Comparison of ENCODE assay signal across 3 cellular contexts in the genomic region with DNA sequence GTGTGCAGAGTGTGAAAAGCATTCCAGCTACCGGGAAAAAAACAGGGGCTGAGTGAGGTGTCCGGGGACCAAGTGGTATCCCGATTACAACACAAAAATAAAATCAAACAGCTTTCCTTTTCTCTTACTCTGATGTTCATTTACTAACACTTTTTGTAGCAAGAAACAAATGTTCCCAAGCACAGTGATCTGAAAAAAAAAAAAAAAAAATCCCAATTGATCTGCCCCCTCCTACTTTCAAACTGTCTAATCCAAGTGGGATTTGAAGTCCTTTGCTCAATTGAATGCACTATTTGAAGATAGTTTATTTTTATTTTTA.
TF ChIP-seq lines count a peak whose summit lies in the region.

No MANE protein-coding gene starts in this region.

TF ChIP-seq in SK-N-SH, 30 proteins besides CTCF, POLR2A, EP300 and RAD21 (continued from another document):
- TF ChIP-seq EZH2phosphoT487 (IDR thresholded peaks at IDR 0.05; ENCODE audit: borderline replicate concordance, low read depth) = no peak
- TF ChIP-seq, protein P1, sequence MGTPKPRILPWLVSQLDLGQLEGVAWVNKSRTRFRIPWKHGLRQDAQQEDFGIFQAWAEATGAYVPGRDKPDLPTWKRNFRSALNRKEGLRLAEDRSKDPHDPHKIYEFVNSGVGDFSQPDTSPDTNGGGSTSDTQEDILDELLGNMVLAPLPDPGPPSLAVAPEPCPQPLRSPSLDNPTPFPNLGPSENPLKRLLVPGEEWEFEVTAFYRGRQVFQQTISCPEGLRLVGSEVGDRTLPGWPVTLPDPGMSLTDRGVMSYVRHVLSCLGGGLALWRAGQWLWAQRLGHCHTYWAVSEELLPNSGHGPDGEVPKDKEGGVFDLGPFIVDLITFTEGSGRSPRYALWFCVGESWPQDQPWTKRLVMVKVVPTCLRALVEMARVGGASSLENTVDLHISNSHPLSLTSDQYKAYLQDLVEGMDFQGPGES (IDR thresholded peaks at IDR 0.05; ENCODE audit: low read depth, low read length) = no peak
- TF ChIP-seq, protein P2, sequence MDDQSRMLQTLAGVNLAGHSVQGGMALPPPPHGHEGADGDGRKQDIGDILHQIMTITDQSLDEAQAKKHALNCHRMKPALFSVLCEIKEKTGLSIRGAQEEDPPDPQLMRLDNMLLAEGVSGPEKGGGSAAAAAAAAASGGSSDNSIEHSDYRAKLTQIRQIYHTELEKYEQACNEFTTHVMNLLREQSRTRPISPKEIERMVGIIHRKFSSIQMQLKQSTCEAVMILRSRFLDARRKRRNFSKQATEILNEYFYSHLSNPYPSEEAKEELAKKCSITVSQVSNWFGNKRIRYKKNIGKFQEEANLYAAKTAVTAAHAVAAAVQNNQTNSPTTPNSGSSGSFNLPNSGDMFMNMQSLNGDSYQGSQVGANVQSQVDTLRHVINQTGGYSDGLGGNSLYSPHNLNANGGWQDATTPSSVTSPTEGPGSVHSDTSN (IDR thresholded peaks at IDR 0.05) = no peak

TF ChIP-seq in SK-N-SH treated with all-trans-retinoic acid at 6 μM for 48 hours, 23 proteins besides CTCF, POLR2A, EP300 and RAD21:
- TF ChIP-seq, protein P3, sequence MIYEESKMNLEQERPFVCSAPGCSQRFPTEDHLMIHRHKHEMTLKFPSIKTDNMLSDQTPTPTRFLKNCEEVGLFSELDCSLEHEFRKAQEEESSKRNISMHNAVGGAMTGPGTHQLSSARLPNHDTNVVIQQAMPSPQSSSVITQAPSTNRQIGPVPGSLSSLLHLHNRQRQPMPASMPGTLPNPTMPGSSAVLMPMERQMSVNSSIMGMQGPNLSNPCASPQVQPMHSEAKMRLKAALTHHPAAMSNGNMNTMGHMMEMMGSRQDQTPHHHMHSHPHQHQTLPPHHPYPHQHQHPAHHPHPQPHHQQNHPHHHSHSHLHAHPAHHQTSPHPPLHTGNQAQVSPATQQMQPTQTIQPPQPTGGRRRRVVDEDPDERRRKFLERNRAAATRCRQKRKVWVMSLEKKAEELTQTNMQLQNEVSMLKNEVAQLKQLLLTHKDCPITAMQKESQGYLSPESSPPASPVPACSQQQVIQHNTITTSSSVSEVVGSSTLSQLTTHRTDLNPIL (CRISPR knock-in tag; IDR thresholded peaks at IDR 0.05; ENCODE audit: low read depth) = no peak
- TF ChIP-seq PPARA (CRISPR knock-in tag; IDR thresholded peaks at IDR 0.05; ENCODE audit: borderline replicate concordance) = no peak
- TF ChIP-seq CSDC2 (CRISPR knock-in tag; IDR thresholded peaks at IDR 0.05) = no peak
- TF ChIP-seq TCF4 (CRISPR knock-in tag; IDR thresholded peaks at IDR 0.05; ENCODE audit: borderline replicate concordance) = no peak

TF ChIP-seq in HepG2, 621 proteins besides CTCF, POLR2A, EP300 and RAD21 (continued from another document):
- TF ChIP-seq, protein P4, sequence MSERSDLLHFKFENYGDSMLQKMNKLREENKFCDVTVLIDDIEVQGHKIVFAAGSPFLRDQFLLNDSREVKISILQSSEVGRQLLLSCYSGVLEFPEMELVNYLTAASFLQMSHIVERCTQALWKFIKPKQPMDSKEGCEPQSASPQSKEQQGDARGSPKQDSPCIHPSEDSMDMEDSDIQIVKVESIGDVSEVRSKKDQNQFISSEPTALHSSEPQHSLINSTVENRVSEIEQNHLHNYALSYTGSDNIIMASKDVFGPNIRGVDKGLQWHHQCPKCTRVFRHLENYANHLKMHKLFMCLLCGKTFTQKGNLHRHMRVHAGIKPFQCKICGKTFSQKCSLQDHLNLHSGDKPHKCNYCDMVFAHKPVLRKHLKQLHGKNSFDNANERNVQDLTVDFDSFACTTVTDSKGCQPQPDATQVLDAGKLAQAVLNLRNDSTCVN (CRISPR knock-in tag; IDR thresholded peaks at IDR 0.05; ENCODE audit: borderline replicate concordance) = no peak
- TF ChIP-seq ZFP62 (CRISPR knock-in tag; IDR thresholded peaks at IDR 0.05) (no peak), TRIM24 (CRISPR knock-in tag; IDR thresholded peaks at IDR 0.05) (no peak), ZNF768 (CRISPR knock-in tag; IDR thresholded peaks at IDR 0.05) (no peak), MXI1 (IDR thresholded peaks at IDR 0.05; ENCODE audit: borderline replicate concordance, low read depth, low read length) (no peak), TFAP4 (IDR thresholded peaks at IDR 0.05; ENCODE audit: borderline replicate concordance, low read depth) (no peak), MAX (IDR thresholded peaks at IDR 0.05) (no peak), MAFG (CRISPR knock-in tag; IDR thresholded peaks at IDR 0.05) (no peak), ZNF264 (CRISPR knock-in tag; IDR thresholded peaks at IDR 0.05) (no peak), ZBTB21 (CRISPR knock-in tag; IDR thresholded peaks at IDR 0.05) (no peak), ZNF75D (CRISPR knock-in tag; IDR thresholded peaks at IDR 0.05; ENCODE audit: borderline replicate concordance) (no peak), GFI1 (CRISPR knock-in tag; IDR thresholded peaks at IDR 0.05; ENCODE audit: borderline replicate concordance) (no peak)
